8 cellular contexts compared by ENCODE assay signal in genomic region chr6:151324079-151324825, GRCh38.
A peak's percentile ranks its signal among the peaks of the same experiment; 100 is the strongest.
DNase-seq lines count a peak whose midpoint lies in the region; ATAC-seq and TF ChIP-seq lines count a peak whose summit lies in the region.

No MANE protein-coding gene starts in this region.

- intact Hi-C loops in activated CD4-positive, alpha-beta memory T cell treated with anti-CD3 and anti-CD28 coated beads for 36 hours (cut with micrococcal nuclease) = loop anchor here (1.0 to 10.0 kb wide), 3 partner anchors 79 to 431 kb away; no protein-coding TSS in a partner anchor
- intact Hi-C loops in dorsolateral prefrontal cortex (cut with DNase I) = loop anchor here (1.0 to 5.0 kb wide), 4 partner anchors 305 to 432 kb away; no protein-coding TSS in a partner anchor

- H3K4me3 ChIP-seq in dorsolateral prefrontal cortex = peak overlapping the region in 22 of 59 donors; percentile 6 to 72 (median 19)

- H3K27me3 ChIP-seq in dorsolateral prefrontal cortex = no peaks in the 10 kb centered on the region

- TF ChIP-seq CTCF in dorsolateral prefrontal cortex (IDR thresholded peaks at IDR 0.05 in 54 of 56, conservative IDR thresholded peaks at IDR 0.05 in 2 of 56; ENCODE audit: low read depth in 1 of 56, partially characterized antibody in 56 of 56) = peak in 55 of 56 donors; percentile 96 to 100 (median 99)

- no peaks in the 10 kb centered on the region for H3K36me3 Mint-ChIP-seq in activated CD4-positive, alpha-beta memory T cell treated with anti-CD3 and anti-CD28 coated beads for 36 hours

- POLR2A ChIA-PET in activated CD4-positive, alpha-beta memory T cell treated with anti-CD3 and anti-CD28 coated beads for 36 hours (lab: Charles Lee) = interaction anchor here (2.0 kb wide), 1 partner anchor 310 kb away, joined by 8 read pairs; no protein-coding TSS in a partner anchor

- H3K9me3 Mint-ChIP-seq in activated CD4-positive, alpha-beta memory T cell treated with anti-CD3 and anti-CD28 coated beads for 36 hours = no peaks in the 10 kb centered on the region

- H3K27me3 Mint-ChIP-seq in activated CD4-positive, alpha-beta memory T cell treated with anti-CD3 and anti-CD28 coated beads for 36 hours = peaks cover 44% of the 10 kb centered on the region

- no peak overlapping the region for H3K27ac Mint-ChIP-seq in activated CD4-positive, alpha-beta memory T cell treated with anti-CD3 and anti-CD28 coated beads for 36 hours

- peak overlapping the region in 26 of 59 donors; percentile 1 to 71 (median 25) for H3K27ac ChIP-seq in dorsolateral prefrontal cortex

- H3K4me3 Mint-ChIP-seq in activated CD4-positive, alpha-beta memory T cell treated with anti-CD3 and anti-CD28 coated beads for 36 hours = peak overlapping the region; percentile 24

- DNase-seq in NCI-H187 (lab: John Stamatoyannopoulos, UW) = peak; percentile 30 to 68
- no peak for DNase-seq in NCI-H187 treated with DMSO at 0.1 percent for 48 hours (lab: John Stamatoyannopoulos, UW)
- peak; percentile 68 for DNase-seq in NCI-H748 treated with DMSO at 0.1 percent for 48 hours (lab: John Stamatoyannopoulos, UW)
- DNase-seq in activated CD4-positive, alpha-beta memory T cell treated with anti-CD3 and anti-CD28 coated beads for 36 hours = peak; percentile 82
- DNase-seq in dorsolateral prefrontal cortex = peak; percentile 53 to 89 (median 80)
- DNase-seq in medulla oblongata (ENCODE audit: extremely low spot score) = peak; percentile 82
- DNase-seq in stimulated activated CD4-positive, alpha-beta T cell treated with anti-CD3 and anti-CD28 coated beads, TNF-alpha, amount 100 ng/mL, for 48 hours (ENCODE audit: low read depth in 3 of 3) = peak; percentile 40 to 58 (median 51)

- peak; percentile 78 for ATAC-seq in HG03460 (IDR thresholded peaks at IDR 0.05; ENCODE audit: unreplicated experiment)

- CTCF ChIA-PET in activated CD4-positive, alpha-beta memory T cell treated with anti-CD3 and anti-CD28 coated beads for 36 hours (lab: Charles Lee) = interaction anchor here (0.6 to 6.4 kb wide), 71 partner anchors 10 to 509 kb away, joined by 3 to 269 read pairs (median 4); partner anchors contain the start of gene AKAP12

- peaks cover 26% of the 10 kb centered on the region for H3K4me1 Mint-ChIP-seq in activated CD4-positive, alpha-beta memory T cell treated with anti-CD3 and anti-CD28 coated beads for 36 hours (ENCODE audit: low read depth)
